26 cellular contexts compared by ENCODE assay signal in the genomic region with DNA sequence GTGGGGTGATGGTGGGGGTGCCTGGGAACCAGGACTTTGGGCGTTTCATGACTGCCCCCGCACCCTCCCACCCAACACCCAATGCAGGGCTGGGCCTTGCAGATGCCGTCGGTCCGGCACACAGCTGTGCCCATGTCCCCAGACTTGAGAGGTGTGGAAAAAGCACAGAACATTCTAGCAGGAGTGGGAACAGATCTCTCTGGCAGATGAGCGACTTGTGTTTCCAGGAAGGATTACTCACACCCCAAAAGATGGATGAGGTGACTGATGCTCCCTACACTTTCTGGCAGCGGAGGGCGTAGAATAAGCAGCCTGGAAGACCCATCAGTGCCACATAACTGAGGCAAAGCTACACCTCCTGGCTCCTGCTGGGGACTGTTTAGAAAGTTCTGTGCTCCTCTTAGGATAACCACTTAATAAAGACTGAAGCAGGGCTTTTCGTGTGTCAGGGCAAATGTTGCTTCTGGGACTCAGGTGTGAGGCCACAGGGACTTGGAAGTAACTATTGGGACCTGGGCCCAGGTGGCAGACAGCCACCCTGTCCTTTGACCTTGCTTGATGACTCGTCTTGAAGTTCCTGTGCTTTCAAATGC. TPM values are rescaled to one million over a fixed set of nuclear protein-coding genes. Genes with fewer than 3 reads are reported as not detected.
DNase-seq lines count a peak whose midpoint lies in the region; ATAC-seq, FAIRE-seq and TF ChIP-seq lines count a peak whose summit lies in the region.
"Had no signal": no experiment of that assay in that cellular context is flagged by ENCODE, and none has a peak within 500 bp of the region (broad histone marks: within the 10 kb centered on the region; RNA-seq: fewer than 3 reads in every experiment).

No MANE protein-coding gene starts in this region.

- TF ChIP-seq POLR2A in suprapubic skin (IDR thresholded peaks at IDR 0.05) = no peak

- DNase-seq in EH (ENCODE audit: low read depth) (peak; percentile 49), astrocyte (ENCODE audit: low read depth) (peak; percentile 59), left lung (no peak), suprapubic skin (ENCODE audit: low spot score in 2 of 2) (no peak), germinal center (ENCODE audit: low spot score) (no peak), DMS53 treated with DMSO at 0.1 percent for 48 hours (lab: John Stamatoyannopoulos, UW; ENCODE audit: unreplicated experiment) (no peak)
- DNase-seq in stimulated activated CD4-positive, alpha-beta T cell treated with anti-CD3 and anti-CD28 coated beads, Interleukin-12 subunit alpha, Interleukin-12 subunit beta, amount 100 ng/mL, for 4 hours = no peak
- DNase-seq: activated CD4-positive, alpha-beta memory T cell treated with anti-CD3 and anti-CD28 coated beads, Interleukin-2, amount 10 ng/mL, durations not matched to agents 7 days and 5 days; activated CD4-positive, CD25-positive, alpha-beta regulatory T cell; activated gamma-delta T cell; activated T-cell treated with anti-CD3 and anti-CD28 coated beads for 4 hours; CD4-positive, alpha-beta memory T cell; foreskin melanocyte; GF-D8; hypothalamus; Karpas-422; NCI-H187 treated with DMSO at 0.1 percent for 48 hours; spleen; stimulated activated CD4-positive, alpha-beta T cell treated with anti-CD3 and anti-CD28 coated beads, Interleukin-4, amount 100 ng/mL, for 4 hours; stimulated activated naive CD8-positive, alpha-beta T cell treated with anti-CD3 and anti-CD28 coated beads, Interleukin-15, amount 100 ng/mL, for 72 hours; T-helper 9 cell had no signal

- peak; percentile 94 for TF ChIP-seq EP300 in suprapubic skin (IDR thresholded peaks at IDR 0.05)

- peaks cover 9% of the 10 kb centered on the region for H3K36me3 Mint-ChIP-seq in astrocyte (ENCODE audit: low read depth, unreplicated experiment)
- H3K36me3 Mint-ChIP-seq: CD4-positive, alpha-beta memory T cell had no signal

- no peaks in the 10 kb centered on the region for H3K27me3 ChIP-seq in astrocyte (ENCODE audit: insufficient read depth, low read length)
- H3K27me3 ChIP-seq in left lung = no peaks in the 10 kb centered on the region
- no peaks in the 10 kb centered on the region for H3K27me3 ChIP-seq in suprapubic skin

- FAIRE-seq in astrocyte (lab: Jason Lieb, UNC) = peak; percentile 55
- FAIRE-seq: islet of Langerhans, urothelium cell line had no signal

- no peak overlapping the region for H3K27ac ChIP-seq in astrocyte (ENCODE audit: low read depth, low read length)
- peak overlapping the region in 1 of 2 donors; percentile 33 for H3K27ac ChIP-seq in left lung
- H3K27ac ChIP-seq in suprapubic skin = peak overlapping the region; percentile 84
- H3K27ac ChIP-seq: spleen had no signal

- no peak overlapping the region for H2AFZ ChIP-seq in astrocyte (ENCODE audit: low read depth, low read length)

- no peak overlapping the region for H3K4me2 ChIP-seq in astrocyte (ENCODE audit: low read length)

- peaks cover 3% of the 10 kb centered on the region for H3K27me3 Mint-ChIP-seq in astrocyte (ENCODE audit: low read depth, unreplicated experiment)
- H3K27me3 Mint-ChIP-seq: activated CD4-positive, alpha-beta memory T cell treated with anti-CD3 and anti-CD28 coated beads, Interleukin-2, amount 10 ng/mL, durations not matched to agents 7 days and 5 days; dendritic cell treated with granulocyte-macrophage colony-stimulating factor and Interleukin-4, amounts not matched to agents 40 ng/mL and 50 ng/mL, for 4 days had no signal

- no peaks in the 10 kb centered on the region for H4K20me1 ChIP-seq in astrocyte (ENCODE audit: insufficient read depth, low read length)

- intact Hi-C loops in left lung (cut with DNase I) = no loop called here

- H3K4me3 Mint-ChIP-seq in astrocyte (ENCODE audit: unreplicated experiment) = no peak overlapping the region
- H3K4me3 Mint-ChIP-seq: activated CD4-positive, alpha-beta memory T cell treated with anti-CD3 and anti-CD28 coated beads, Interleukin-2, amount 10 ng/mL, durations not matched to agents 7 days and 5 days; CD4-positive, alpha-beta memory T cell; dendritic cell treated with granulocyte-macrophage colony-stimulating factor and Interleukin-4, amounts not matched to agents 40 ng/mL and 50 ng/mL, for 4 days; stimulated activated naive CD8-positive, alpha-beta T cell treated with anti-CD3 and anti-CD28 coated beads, Interleukin-15, amount 100 ng/mL, for 72 hours had no signal

- no peak overlapping the region for H3K4me3 ChIP-seq in astrocyte (ENCODE audit: insufficient read depth, low read depth, low read length)
- no peak overlapping the region for H3K4me3 ChIP-seq in left lung
- H3K4me3 ChIP-seq in suprapubic skin = no peak overlapping the region
- H3K4me3 ChIP-seq: lung, spleen had no signal

- H3K9ac ChIP-seq in astrocyte (ENCODE audit: low read length) = no peak overlapping the region

- H3K79me2 ChIP-seq in astrocyte (ENCODE audit: insufficient read depth, low read length) = no peaks in the 10 kb centered on the region

- H3K9me3 Mint-ChIP-seq in astrocyte (ENCODE audit: unreplicated experiment) = no peaks in the 10 kb centered on the region
- H3K9me3 Mint-ChIP-seq: activated CD4-positive, alpha-beta memory T cell treated with anti-CD3 and anti-CD28 coated beads, Interleukin-2, amount 10 ng/mL, durations not matched to agents 7 days and 5 days; CD4-positive, alpha-beta memory T cell; dendritic cell treated with granulocyte-macrophage colony-stimulating factor and Interleukin-4, amounts not matched to agents 40 ng/mL and 50 ng/mL, for 4 days; stimulated activated naive CD8-positive, alpha-beta T cell treated with anti-CD3 and anti-CD28 coated beads, Interleukin-15, amount 100 ng/mL, for 72 hours had no signal

- WGBS in suprapubic skin = 47% methylated on average over 10 of the region's 10 CpGs

- peaks cover 11% of the 10 kb centered on the region for H3K4me1 ChIP-seq in astrocyte (ENCODE audit: insufficient read depth, low read length)
- H3K4me1 ChIP-seq in left lung = no peaks in the 10 kb centered on the region
- H3K4me1 ChIP-seq in suprapubic skin = peaks cover 51% of the 10 kb centered on the region
- H3K4me1 ChIP-seq: spleen had no signal

- H3K9me3 ChIP-seq in astrocyte (ENCODE audit: insufficient read depth, low read depth, low read length) (no peaks in the 10 kb centered on the region), left lung (no peaks in the 10 kb centered on the region), suprapubic skin (no peaks in the 10 kb centered on the region)
- H3K9me3 ChIP-seq: spleen had no signal

- H3K27ac Mint-ChIP-seq in astrocyte (ENCODE audit: unreplicated experiment) = no peak overlapping the region
- H3K27ac Mint-ChIP-seq: activated CD4-positive, alpha-beta memory T cell treated with anti-CD3 and anti-CD28 coated beads, Interleukin-2, amount 10 ng/mL, durations not matched to agents 7 days and 5 days; CD4-positive, alpha-beta memory T cell; dendritic cell treated with granulocyte-macrophage colony-stimulating factor and Interleukin-4, amounts not matched to agents 40 ng/mL and 50 ng/mL, for 4 days; stimulated activated naive CD8-positive, alpha-beta T cell treated with anti-CD3 and anti-CD28 coated beads, Interleukin-15, amount 100 ng/mL, for 72 hours had no signal

- no peak for TF ChIP-seq CTCF in astrocyte (IDR thresholded peaks at IDR 0.05; ENCODE audit: insufficient read depth, low read depth, low read length)
- TF ChIP-seq CTCF in left lung (IDR thresholded peaks at IDR 0.05) = no peak
- TF ChIP-seq CTCF in suprapubic skin (IDR thresholded peaks at IDR 0.05) = no peak

- H3K36me3 ChIP-seq in astrocyte (ENCODE audit: insufficient read depth, low read length) (peaks cover 5% of the 10 kb centered on the region), left lung (no peaks in the 10 kb centered on the region), suprapubic skin (peaks cover 11% of the 10 kb centered on the region)
- H3K36me3 ChIP-seq: spleen had no signal

- H3K4me1 Mint-ChIP-seq in astrocyte (ENCODE audit: low read depth, unreplicated experiment) = peaks cover 14% of the 10 kb centered on the region
- H3K4me1 Mint-ChIP-seq: activated CD4-positive, alpha-beta memory T cell treated with anti-CD3 and anti-CD28 coated beads, Interleukin-2, amount 10 ng/mL, durations not matched to agents 7 days and 5 days; CD4-positive, alpha-beta memory T cell had no signal

- ATAC-seq in left lung (peak; percentile 11), HG03432 (IDR thresholded peaks at IDR 0.05; ENCODE audit: unreplicated experiment) (no peak)
- ATAC-seq: stimulated activated naive CD8-positive, alpha-beta T cell treated with anti-CD3 and anti-CD28 coated beads, Interleukin-15, amount 100 ng/mL, for 72 hours had no signal

RNA-seq across cellular contexts. Expression of gene FBLN1, which starts 24.2 kb away (rescaled TPM):
- total RNA-seq in astrocyte (69.2 and 72.5 TPM in 2 replicates), left lung (100 to 1,000 TPM; 351 to 447 TPM), suprapubic skin (100 to 1,000 TPM; 111 to 174 (median 139) TPM)
- total RNA-seq: activated CD4-positive, alpha-beta memory T cell treated with anti-CD3 and anti-CD28 coated beads, Interleukin-2, amount 10 ng/mL, durations not matched to agents 7 days and 5 days; CD4-positive, alpha-beta memory T cell had no signal

Comparison
In these comparisons a context has a peak if more than half of its experiments do, and no peak if none do; other contexts are left out.
1. DNase-seq: peak in EH (single experiment) and astrocyte (single experiment); none in left lung (0 of 2), suprapubic skin (0 of 2), stimulated activated CD4-positive, alpha-beta T cell treated with anti-CD3 and anti-CD28 coated beads, Interleukin-12 subunit alpha, Interleukin-12 subunit beta, amount 100 ng/mL, for 4 hours (single experiment), germinal center (single experiment) and DMS53 treated with DMSO at 0.1 percent for 48 hours (single experiment).